Comparison of ENCODE assay signal across 8 cellular contexts in the genomic region with DNA sequence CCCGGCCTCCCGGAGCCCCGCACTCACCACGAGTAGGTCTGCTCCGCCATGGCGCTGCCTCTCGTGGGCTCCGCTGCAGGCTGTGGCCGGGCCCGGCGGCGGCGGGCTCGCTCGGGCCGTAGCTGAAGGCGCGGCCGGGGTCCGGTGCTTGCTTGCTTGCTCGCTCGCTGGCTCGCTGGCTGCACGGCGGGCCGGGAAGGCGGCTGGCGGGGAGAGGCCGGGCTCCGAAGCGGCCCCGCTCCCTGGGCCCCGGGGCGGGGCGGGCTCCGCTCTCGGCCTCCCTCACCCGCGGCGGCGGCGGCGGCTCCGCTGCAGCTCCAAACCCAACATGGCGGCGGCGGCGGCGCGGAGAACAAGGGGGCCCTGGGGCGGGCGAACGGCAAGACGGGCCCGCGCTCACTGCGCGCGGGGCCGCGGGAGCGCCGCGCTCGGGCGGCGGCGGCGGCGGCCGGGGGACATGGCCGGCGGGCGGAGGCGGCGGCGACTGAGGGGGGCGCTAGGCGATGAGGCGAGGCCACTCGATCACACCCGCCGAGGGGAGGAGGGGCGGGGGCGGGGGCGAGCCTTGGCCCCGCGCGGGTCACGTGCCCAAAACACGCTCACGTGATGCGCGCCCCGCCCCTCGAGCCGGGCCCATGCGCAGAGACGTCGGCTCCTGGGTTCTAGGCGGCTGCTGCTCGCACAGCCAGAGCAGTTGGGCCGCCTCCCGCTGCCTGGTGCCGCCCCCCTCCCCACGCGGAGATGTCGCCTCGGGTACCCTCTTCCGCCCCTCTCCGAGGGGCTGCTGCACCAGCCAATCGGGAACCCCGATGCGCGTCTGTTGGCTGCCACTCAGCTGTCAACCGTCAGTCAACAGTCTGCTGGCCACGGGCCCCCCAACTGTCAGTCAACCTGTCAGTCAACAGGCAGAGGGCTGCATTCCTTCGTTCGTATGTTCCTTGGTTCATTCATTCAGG. TPM values are rescaled to one million over a fixed set of nuclear protein-coding genes. Genes with fewer than 3 reads are reported as not detected.
DNase-seq lines count a peak whose midpoint lies in the region; ATAC-seq and TF ChIP-seq lines count a peak whose summit lies in the region.

A gene with protein sequence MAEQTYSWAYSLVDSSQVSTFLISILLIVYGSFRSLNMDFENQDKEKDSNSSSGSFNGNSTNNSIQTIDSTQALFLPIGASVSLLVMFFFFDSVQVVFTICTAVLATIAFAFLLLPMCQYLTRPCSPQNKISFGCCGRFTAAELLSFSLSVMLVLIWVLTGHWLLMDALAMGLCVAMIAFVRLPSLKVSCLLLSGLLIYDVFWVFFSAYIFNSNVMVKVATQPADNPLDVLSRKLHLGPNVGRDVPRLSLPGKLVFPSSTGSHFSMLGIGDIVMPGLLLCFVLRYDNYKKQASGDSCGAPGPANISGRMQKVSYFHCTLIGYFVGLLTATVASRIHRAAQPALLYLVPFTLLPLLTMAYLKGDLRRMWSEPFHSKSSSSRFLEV (minus strand): TSS at position 541 of the 956 bp plus-strand sequence. CDS start 491 bp downstream, at position 50.

- peak within 1 kb of the TSS; percentile 95 for H3K27ac Mint-ChIP-seq in activated T-helper 17 cell treated with anti-CD3 and anti-CD28 coated beads, Interleukin-2, amount 50 U/mL, for 72 hours
- H3K27ac Mint-ChIP-seq in naive thymus-derived CD8-positive, alpha-beta T cell, result peak within 1 kb of the TSS; percentile 95 to 99 (median 98)
- H3K27ac Mint-ChIP-seq in stimulated activated memory B cell treated with anti-CD40 and anti-IgM and Interleukin-4, amounts not matched to agents 10 μg/mL and 1 μg/mL and 100 μg/mL, for 72 hours, result peak within 1 kb of the TSS; percentile 81

- H4K20me1 ChIP-seq in DOHH2 (ENCODE audit: control insufficient read depth, insufficient read depth, low read depth, low read length) (peaks cover 13% of the 10 kb centered on the region), fibroblast of lung (ENCODE audit: control insufficient read depth, extremely low read depth, insufficient read depth, low read length) (no peaks in the 10 kb centered on the region)

- ATAC-seq in activated T-helper 17 cell treated with anti-CD3 and anti-CD28 coated beads, Interleukin-2, amount 50 U/mL, for 72 hours (replicated peaks), result peak; percentile 88
- peak; percentile 74 to 78 for ATAC-seq in naive thymus-derived CD8-positive, alpha-beta T cell
- peak; percentile 90 for ATAC-seq in stimulated activated memory B cell treated with anti-CD40 and anti-IgM and Interleukin-4, amounts not matched to agents 10 μg/mL and 1 μg/mL and 100 μg/mL, for 72 hours

- no peak for TF ChIP-seq CTCF in DOHH2 (IDR thresholded peaks at IDR 0.05; ENCODE audit: low read depth, low read length, poor library complexity, severe bottlenecking)
- TF ChIP-seq CTCF in LNCAP (IDR thresholded peaks at IDR 0.05), result peak; percentile 27; the same call in 1 of the 2 replicates
- no peak for TF ChIP-seq CTCF in fibroblast of lung (conservative IDR thresholded peaks at IDR 0.05 in 1 of 2, IDR thresholded peaks at IDR 0.05 in 1 of 2; ENCODE audit: low read depth in 1 of 2, low read length in 2 of 2)

- H3K36me3 Mint-ChIP-seq in activated T-helper 17 cell treated with anti-CD3 and anti-CD28 coated beads, Interleukin-2, amount 50 U/mL, for 72 hours (ENCODE audit: low read depth), result peaks cover 41% of the 10 kb centered on the region
- peaks cover 0 to 13% (median 0%) of the 10 kb centered on the region in 3 donors for H3K36me3 Mint-ChIP-seq in naive thymus-derived CD8-positive, alpha-beta T cell
- H3K36me3 Mint-ChIP-seq in stimulated activated memory B cell treated with anti-CD40 and anti-IgM and Interleukin-4, amounts not matched to agents 10 μg/mL and 1 μg/mL and 100 μg/mL, for 72 hours, result no peaks in the 10 kb centered on the region

- H3K27ac ChIP-seq in DOHH2 (ENCODE audit: low read depth, low read length) (peak within 1 kb of the TSS; percentile 58), fibroblast of lung (ENCODE audit: insufficient read depth, low read length) (peak within 1 kb of the TSS; percentile 18)

- no peaks in the 10 kb centered on the region for H3K9me2 ChIP-seq in DOHH2 (replicated peaks; ENCODE audit: control insufficient read depth, low read length)

- H2AFZ ChIP-seq in fibroblast of lung (ENCODE audit: low read length), result peak within 1 kb of the TSS; percentile 90

- H3K4me3 Mint-ChIP-seq in activated T-helper 17 cell treated with anti-CD3 and anti-CD28 coated beads, Interleukin-2, amount 50 U/mL, for 72 hours, result peak within 1 kb of the TSS; percentile 95
- peak within 1 kb of the TSS; percentile 91 to 99 (median 99) for H3K4me3 Mint-ChIP-seq in naive thymus-derived CD8-positive, alpha-beta T cell
- H3K4me3 Mint-ChIP-seq in stimulated activated memory B cell treated with anti-CD40 and anti-IgM and Interleukin-4, amounts not matched to agents 10 μg/mL and 1 μg/mL and 100 μg/mL, for 72 hours, result peak within 1 kb of the TSS; percentile 96

- H3K4me3 ChIP-seq in DOHH2 (ENCODE audit: low read length), result peak within 1 kb of the TSS; percentile 90
- peak within 1 kb of the TSS; percentile 62 to 95 (median 86) for H3K4me3 ChIP-seq in fibroblast of lung (replicated peaks in 1 of 4; ENCODE audit: control extremely low read depth in 1 of 4, insufficient read depth in 1 of 4, low read depth in 3 of 4, low read length in 4 of 4)

- no peaks in the 10 kb centered on the region for H3K27me3 Mint-ChIP-seq in activated T-helper 17 cell treated with anti-CD3 and anti-CD28 coated beads, Interleukin-2, amount 50 U/mL, for 72 hours
- H3K27me3 Mint-ChIP-seq in naive thymus-derived CD8-positive, alpha-beta T cell, result no peaks in the 10 kb centered on the region
- H3K27me3 Mint-ChIP-seq in stimulated activated memory B cell treated with anti-CD40 and anti-IgM and Interleukin-4, amounts not matched to agents 10 μg/mL and 1 μg/mL and 100 μg/mL, for 72 hours, result no peaks in the 10 kb centered on the region

- H3K36me3 ChIP-seq in DOHH2 (ENCODE audit: control insufficient read depth, low read length) (peaks cover 10% of the 10 kb centered on the region), fibroblast of lung (ENCODE audit: control insufficient read depth, insufficient read depth, low read length) (no peaks in the 10 kb centered on the region)

- peak within 1 kb of the TSS; percentile 72 for H3K9ac ChIP-seq in fibroblast of lung (ENCODE audit: insufficient read depth, low read length)

- H3K4me1 Mint-ChIP-seq in activated T-helper 17 cell treated with anti-CD3 and anti-CD28 coated beads, Interleukin-2, amount 50 U/mL, for 72 hours, result peaks cover 24% of the 10 kb centered on the region
- peaks cover 24 to 44% (median 38%) of the 10 kb centered on the region in 4 donors for H3K4me1 Mint-ChIP-seq in naive thymus-derived CD8-positive, alpha-beta T cell
- peaks cover 37% of the 10 kb centered on the region for H3K4me1 Mint-ChIP-seq in stimulated activated memory B cell treated with anti-CD40 and anti-IgM and Interleukin-4, amounts not matched to agents 10 μg/mL and 1 μg/mL and 100 μg/mL, for 72 hours

- H3K4me1 ChIP-seq in DOHH2 (ENCODE audit: control insufficient read depth, low read length), result peaks cover 19% of the 10 kb centered on the region
- H3K4me1 ChIP-seq in fibroblast of lung (ENCODE audit: control insufficient read depth, extremely low read depth, insufficient read depth, low read length), result no peaks in the 10 kb centered on the region

- no peaks in the 10 kb centered on the region for H3K27me3 ChIP-seq in DOHH2 (ENCODE audit: control insufficient read depth, low read length)
- no peaks in the 10 kb centered on the region for H3K27me3 ChIP-seq in fibroblast of lung (ENCODE audit: control insufficient read depth, insufficient read depth, low read length)

- H3K9me3 ChIP-seq in DOHH2 (ENCODE audit: control insufficient read depth, insufficient read depth, low read length) (no peaks in the 10 kb centered on the region), fibroblast of lung (ENCODE audit: control insufficient read depth, insufficient read depth, low read depth, low read length) (no peaks in the 10 kb centered on the region)

- peaks cover 47% of the 10 kb centered on the region for H3K79me2 ChIP-seq in DOHH2 (ENCODE audit: control insufficient read depth, low read length)
- peaks cover 30% of the 10 kb centered on the region for H3K79me2 ChIP-seq in fibroblast of lung (ENCODE audit: control insufficient read depth, insufficient read depth, low read length)

- DNase-seq in GOT3 (lab: John Stamatoyannopoulos, UW) (peak; percentile 30), RKO (ENCODE audit: low spot score) (peak; percentile 86), fibroblast of lung (ENCODE audit: low read depth in 2 of 2) (peak; percentile 81)
- peak; percentile 85 to 94 (median 90) for DNase-seq in naive thymus-derived CD8-positive, alpha-beta T cell

- no peaks in the 10 kb centered on the region for H3K9me3 Mint-ChIP-seq in activated T-helper 17 cell treated with anti-CD3 and anti-CD28 coated beads, Interleukin-2, amount 50 U/mL, for 72 hours
- no peaks in the 10 kb centered on the region for H3K9me3 Mint-ChIP-seq in naive thymus-derived CD8-positive, alpha-beta T cell
- no peaks in the 10 kb centered on the region for H3K9me3 Mint-ChIP-seq in stimulated activated memory B cell treated with anti-CD40 and anti-IgM and Interleukin-4, amounts not matched to agents 10 μg/mL and 1 μg/mL and 100 μg/mL, for 72 hours

- POLR2A ChIA-PET in naive thymus-derived CD8-positive, alpha-beta T cell (lab: Charles Lee), result interaction anchor here (0.6 to 1.5 kb wide), 10 partner anchors 10 to 703 kb away, joined by 3 to 5 read pairs (median 4); partner anchors contain the start of genes C12orf43, P2RX7, RNU4-2 and RPLP0

- peak within 1 kb of the TSS; percentile 81 for H3K4me2 ChIP-seq in DOHH2 (ENCODE audit: low read length)
- H3K4me2 ChIP-seq in fibroblast of lung (ENCODE audit: extremely low read depth, insufficient read depth, low read length), result peak within 1 kb of the TSS; percentile 89

- H3F3A ChIP-seq in DOHH2 (ENCODE audit: control insufficient read depth, insufficient read depth), result no peaks in the 10 kb centered on the region

RNA-seq across cellular contexts. Expression of the gene that starts here (rescaled TPM):
- 10 to 100 TPM; 33.7 to 34.5 TPM for total RNA-seq in activated T-helper 17 cell treated with anti-CD3 and anti-CD28 coated beads, Interleukin-2, amount 50 U/mL, for 72 hours
- total RNA-seq in fibroblast of lung, result 5.1 and 7.1 TPM in 2 replicates
- 41.4 and 42.6 TPM in 2 replicates for polyA plus RNA-seq in fibroblast of lung
- 25.4 and 26.6 TPM in 2 replicates for polyA plus RNA-seq in fibroblast of lung (2012)
- 144 and 210 TPM in 2 replicates for polyA minus RNA-seq in fibroblast of lung (ENCODE audit: low replicate concordance)
- 10 to 100 TPM; 54.0 to 56.2 TPM for total RNA-seq in naive thymus-derived CD8-positive, alpha-beta T cell
- 10 to 100 TPM; 23.3 to 37.3 (median 23.9) TPM for polyA plus RNA-seq in naive thymus-derived CD8-positive, alpha-beta T cell

Comparison
In these comparisons a context has a peak if more than half of its experiments do, and no peak if none do; other contexts are left out.
1. Peak in every context shown above with its lines: DNase-seq, ATAC-seq, H3K4me3 ChIP-seq and H3K27ac ChIP-seq.
2. DNase-seq: peak in every context shown above with its lines; median percentile 90 in naive thymus-derived CD8-positive, alpha-beta T cell; 86 in RKO; 81 in fibroblast of lung; 30 in GOT3.